14 cellular contexts compared by ENCODE assay signal in the genomic region with DNA sequence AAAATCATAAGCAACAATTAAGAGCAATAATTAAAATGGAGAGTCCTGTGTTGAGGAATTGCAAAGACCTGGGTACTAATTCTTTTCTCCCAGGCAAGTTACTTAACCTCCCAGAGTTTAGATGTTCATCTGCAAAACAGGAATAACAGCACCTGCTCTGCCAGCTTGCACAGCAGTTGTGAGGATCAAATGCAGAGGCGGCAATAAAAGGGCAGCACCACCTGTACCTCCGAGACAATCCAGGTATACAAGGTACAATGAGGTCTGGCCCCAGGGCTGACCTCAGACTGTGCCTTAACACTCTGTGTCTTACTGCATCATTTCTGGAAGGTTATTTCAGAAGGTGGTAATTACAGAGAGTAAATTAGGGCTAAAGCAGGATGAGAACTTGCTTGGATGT. TPM values are rescaled to one million over a fixed set of nuclear protein-coding genes. Genes with fewer than 3 reads are reported as not detected.
A peak's percentile ranks its signal among the peaks of the same experiment; 100 is the strongest.
DNase-seq lines count a peak whose midpoint lies in the region; ATAC-seq lines count a peak whose summit lies in the region.
"Had no signal": no experiment of that assay in that cellular context is flagged by ENCODE, and none has a peak within 500 bp of the region (broad histone marks: within the 10 kb centered on the region; RNA-seq: fewer than 3 reads in every experiment).

No MANE protein-coding gene starts in this region.

- peak; percentile 45 for ATAC-seq in left colon
- no peak for ATAC-seq in GM21717 (IDR thresholded peaks at IDR 0.05; ENCODE audit: unreplicated experiment)
- ATAC-seq in GM18861 (IDR thresholded peaks at IDR 0.05; ENCODE audit: unreplicated experiment), result no peak
- ATAC-seq: HCT116 had no signal

- DNase-seq in NCI-H1417 (lab: John Stamatoyannopoulos, UW) (peak in 2 of 3 experiments; percentile 52 to 77), NCI-H1417 treated with DMSO at 0.1 percent for 48 hours (lab: John Stamatoyannopoulos, UW) (no peak), DMS153 (lab: John Stamatoyannopoulos, UW) (peak; percentile 42), NCI-H146 treated with DMSO at 0.1 percent for 48 hours (lab: John Stamatoyannopoulos, UW; ENCODE audit: unreplicated experiment) (peak; percentile 69), left colon (no peak), HK-2 (ENCODE audit: unreplicated experiment) (no peak)
- DNase-seq: 8988T; AML-193; CD8-positive, alpha-beta memory T cell; DND-41; GF-D8 had no signal

- intact Hi-C loops in left colon (cut with DNase I, micrococcal nuclease), result no loop called here

RNA-seq across cellular contexts. Expression of a gene that starts 14.5 kb away (rescaled TPM):
- total RNA-seq in left colon, result 10 to 100 TPM; 48.8 to 49.5 TPM

Comparison
In these comparisons a context has a peak if more than half of its experiments do, and no peak if none do; other contexts are left out.
1. DNase-seq: peak in NCI-H1417 (2 of 3), DMS153 (single experiment) and NCI-H146 treated with DMSO at 0.1 percent for 48 hours (single experiment); none in NCI-H1417 treated with DMSO at 0.1 percent for 48 hours (single experiment), left colon (0 of 2) and HK-2 (single experiment).